In the genomic region with DNA sequence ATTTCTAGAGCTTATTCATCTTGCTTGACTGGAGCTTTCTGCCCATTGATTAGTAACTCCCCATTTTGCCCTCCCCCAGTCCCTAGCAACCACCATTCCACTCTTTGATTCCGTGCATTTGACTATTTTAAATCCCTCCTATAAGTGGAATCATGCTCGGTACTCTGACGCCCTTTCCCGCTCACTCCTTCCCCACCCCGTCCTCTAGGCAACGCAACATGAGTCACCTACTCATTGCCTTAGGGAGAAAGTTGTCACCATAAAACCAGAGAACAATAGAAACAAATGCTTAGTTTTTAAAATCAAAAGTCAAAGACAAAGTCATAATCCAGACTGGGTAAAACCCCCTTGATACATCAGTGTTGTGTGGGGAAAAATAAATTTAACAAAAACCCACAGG, we compare ENCODE assay signal across 1 cellular context.
TF ChIP-seq lines count a peak whose summit lies in the region.

No MANE protein-coding gene starts in this region.

TF ChIP-seq in HCT116, 20 proteins besides CTCF, POLR2A, EP300 and RAD21 (continued from another document):
- no peak for TF ChIP-seq TCF7L2 (IDR thresholded peaks at IDR 0.05; ENCODE audit: borderline replicate concordance, extremely low read depth, insufficient read depth, insufficient read length)
- TF ChIP-seq, protein P1, sequence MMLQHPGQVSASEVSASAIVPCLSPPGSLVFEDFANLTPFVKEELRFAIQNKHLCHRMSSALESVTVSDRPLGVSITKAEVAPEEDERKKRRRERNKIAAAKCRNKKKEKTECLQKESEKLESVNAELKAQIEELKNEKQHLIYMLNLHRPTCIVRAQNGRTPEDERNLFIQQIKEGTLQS (IDR thresholded peaks at IDR 0.05), result no peak
- TF ChIP-seq EZH2 (IDR thresholded peaks at IDR 0.05), result no peak
- TF ChIP-seq FOSL1 (IDR thresholded peaks at IDR 0.05; ENCODE audit: low read depth), result no peak
